In genomic region chr5:142644127-142644526, GRCh38 we compare ENCODE assay signal across 15 cellular contexts. TPM values are rescaled to one million over a fixed set of nuclear protein-coding genes. Genes with fewer than 3 reads are reported as not detected.
A peak's percentile ranks its signal among the peaks of the same experiment; 100 is the strongest.
DNase-seq lines count a peak whose midpoint lies in the region; ATAC-seq, FAIRE-seq and TF ChIP-seq lines count a peak whose summit lies in the region.
"Had no signal": no experiment of that assay in that cellular context is flagged by ENCODE, and none has a peak within 500 bp of the region (broad histone marks: within the 10 kb centered on the region; RNA-seq: fewer than 3 reads in every experiment).

No MANE protein-coding gene starts in this region.

- intact Hi-C loops in transverse colon (cut with DNase I; ENCODE audit: low total_unique reads): no loop called here

- TF ChIP-seq CTCF in astrocyte (IDR thresholded peaks at IDR 0.05; ENCODE audit: insufficient read depth, low read depth, low read length) (no peak), keratinocyte (optimal IDR thresholded peaks at IDR 0.05 in 1 of 3, IDR thresholded peaks at IDR 0.05 in 1 of 3, conservative IDR thresholded peaks at IDR 0.05 in 1 of 3; ENCODE audit: extremely low read depth in 1 of 3, insufficient read depth in 2 of 3, low read length in 3 of 3) (no peak), transverse colon (IDR thresholded peaks at IDR 0.05) (no peak)

- TF ChIP-seq EP300 in transverse colon (IDR thresholded peaks at IDR 0.05; ENCODE audit: low read depth): no peak

- H3K4me1 ChIP-seq in astrocyte (ENCODE audit: insufficient read depth, low read length): peaks cover 24% of the 10 kb centered on the region
- H3K4me1 ChIP-seq in keratinocyte (ENCODE audit: control insufficient read depth, extremely low read depth, insufficient read depth, low read length): peaks cover 20% of the 10 kb centered on the region
- H3K4me1 ChIP-seq in transverse colon: peaks cover 0 to 8% (median 5%) of the 10 kb centered on the region in 4 donors

- no peaks in the 10 kb centered on the region for H3K27me3 Mint-ChIP-seq in astrocyte (ENCODE audit: low read depth, unreplicated experiment)
- peaks cover 14% of the 10 kb centered on the region for H3K27me3 Mint-ChIP-seq in activated CD4-positive, alpha-beta T cell treated with anti-CD3 and anti-CD28 coated beads, Interleukin-2, amount 10 ng/mL, durations not matched to agents 7 days and 5 days

- TF ChIP-seq POLR2A in transverse colon (IDR thresholded peaks at IDR 0.05): no peak

- no peaks in the 10 kb centered on the region for H3K9me1 ChIP-seq in keratinocyte (ENCODE audit: control insufficient read depth, extremely low read depth, insufficient read depth, low read length)

- H3K4me3 Mint-ChIP-seq in astrocyte (ENCODE audit: unreplicated experiment): no peak overlapping the region
- no peak overlapping the region for H3K4me3 Mint-ChIP-seq in activated CD4-positive, alpha-beta T cell treated with anti-CD3 and anti-CD28 coated beads, Interleukin-2, amount 10 ng/mL, durations not matched to agents 7 days and 5 days
- H3K4me3 Mint-ChIP-seq: activated naive CD8-positive, alpha-beta T cell treated with anti-CD3 and anti-CD28 coated beads, Interleukin-2, amount 10 ng/mL, durations not matched to agents 7 days and 5 days had no signal

- H3K9me3 Mint-ChIP-seq in astrocyte (ENCODE audit: unreplicated experiment): no peaks in the 10 kb centered on the region
- H3K9me3 Mint-ChIP-seq in activated CD4-positive, alpha-beta T cell treated with anti-CD3 and anti-CD28 coated beads, Interleukin-2, amount 10 ng/mL, durations not matched to agents 7 days and 5 days: no peaks in the 10 kb centered on the region
- H3K9me3 Mint-ChIP-seq: activated naive CD8-positive, alpha-beta T cell treated with anti-CD3 and anti-CD28 coated beads, Interleukin-2, amount 10 ng/mL, durations not matched to agents 7 days and 5 days had no signal

- dilution Hi-C loops in keratinocyte (cut with MboI; ENCODE audit: extremely low pct_ligation_motif_present, low sequenced_read_pairs): no loop called here

- peak; percentile 16 for DNase-seq in HPDE6-E6E7 (ENCODE audit: extremely low spot score)
- DNase-seq in astrocyte (ENCODE audit: low read depth): no peak
- DNase-seq in keratinocyte (ENCODE audit: low read depth, low spot score): peak; percentile 50
- DNase-seq in transverse colon: no peak
- DNase-seq in stimulated activated CD4-positive, alpha-beta T cell treated with anti-CD3 and anti-CD28 coated beads, Interleukin-2, amount 100 ng/mL, for 24 hours: no peak
- DNase-seq in activated CD4-positive, alpha-beta T cell treated with anti-CD3 and anti-CD28 coated beads, Interleukin-2, amount 10 ng/mL, durations not matched to agents 7 days and 5 days: no peak
- DNase-seq: activated CD4-positive, CD25-positive, alpha-beta regulatory T cell treated with anti-CD3 and anti-CD28 coated beads, Interleukin-2, amount 50 U/mL, for 72 hours; activated naive CD8-positive, alpha-beta T cell treated with anti-CD3 and anti-CD28 coated beads, Interleukin-2, amount 10 ng/mL, durations not matched to agents 7 days and 5 days; cortex of kidney; DMS79; mucosa of descending colon; NCI-H1105 had no signal

- H3K9me3 ChIP-seq in astrocyte (ENCODE audit: insufficient read depth, low read depth, low read length): no peaks in the 10 kb centered on the region
- H3K9me3 ChIP-seq in keratinocyte (ENCODE audit: control insufficient read depth, low read depth, low read length): no peaks in the 10 kb centered on the region
- H3K9me3 ChIP-seq in transverse colon: no peaks in the 10 kb centered on the region
- H3K9me3 ChIP-seq: mucosa of descending colon had no signal

- H3K4me2 ChIP-seq in astrocyte (ENCODE audit: low read length): peak overlapping the region; percentile 76
- peak overlapping the region; percentile 64 for H3K4me2 ChIP-seq in keratinocyte (ENCODE audit: control insufficient read depth, extremely low read depth, insufficient read depth, low read depth, low read length)

- H3K4me3 ChIP-seq in astrocyte (ENCODE audit: insufficient read depth, low read depth, low read length) (peak overlapping the region; percentile 25), keratinocyte (ENCODE audit: control insufficient read depth in 2 of 3, extremely low read depth in 1 of 3, insufficient read depth in 2 of 3, low read depth in 1 of 3, low read length in 3 of 3) (no peak overlapping the region), transverse colon (no peak overlapping the region)
- H3K4me3 ChIP-seq: mucosa of descending colon had no signal

- no peak for ATAC-seq in GM18861 (IDR thresholded peaks at IDR 0.05; ENCODE audit: unreplicated experiment)

- no peaks in the 10 kb centered on the region for H3K36me3 ChIP-seq in astrocyte (ENCODE audit: insufficient read depth, low read length)
- no peaks in the 10 kb centered on the region for H3K36me3 ChIP-seq in keratinocyte (ENCODE audit: control insufficient read depth in 2 of 2, extremely low read depth in 1 of 2, insufficient read depth in 2 of 2, low read length in 2 of 2)
- H3K36me3 ChIP-seq in transverse colon: no peaks in the 10 kb centered on the region

- no peaks in the 10 kb centered on the region for H3K36me3 Mint-ChIP-seq in astrocyte (ENCODE audit: low read depth, unreplicated experiment)
- no peaks in the 10 kb centered on the region for H3K36me3 Mint-ChIP-seq in activated CD4-positive, alpha-beta T cell treated with anti-CD3 and anti-CD28 coated beads, Interleukin-2, amount 10 ng/mL, durations not matched to agents 7 days and 5 days (ENCODE audit: low read depth)
- H3K36me3 Mint-ChIP-seq: activated naive CD8-positive, alpha-beta T cell treated with anti-CD3 and anti-CD28 coated beads, Interleukin-2, amount 10 ng/mL, durations not matched to agents 7 days and 5 days had no signal

- H3K4me1 Mint-ChIP-seq in astrocyte (ENCODE audit: low read depth, unreplicated experiment): peaks cover 37% of the 10 kb centered on the region
- peaks cover 2% of the 10 kb centered on the region for H3K4me1 Mint-ChIP-seq in activated CD4-positive, alpha-beta T cell treated with anti-CD3 and anti-CD28 coated beads, Interleukin-2, amount 10 ng/mL, durations not matched to agents 7 days and 5 days

- in situ Hi-C loops in transverse colon (cut with MboI; ENCODE audit: low pct_ligation_motif_present in 1 of 4, low pct_unique_long_range_greater_than_20kb in 1 of 4, low sequenced_read_pairs in 3 of 4): no loop called here

- H3K79me2 ChIP-seq in astrocyte (ENCODE audit: insufficient read depth, low read length) (no peaks in the 10 kb centered on the region), keratinocyte (ENCODE audit: control insufficient read depth, insufficient read depth, low read length) (no peaks in the 10 kb centered on the region)

- H3K9ac ChIP-seq in astrocyte (ENCODE audit: low read length): peak overlapping the region; percentile 17
- H3K9ac ChIP-seq in keratinocyte (ENCODE audit: control insufficient read depth, extremely low read depth, insufficient read depth, low read length): peak overlapping the region; percentile 13

- peak overlapping the region; percentile 95 for H3K27ac Mint-ChIP-seq in astrocyte (ENCODE audit: unreplicated experiment)
- no peak overlapping the region for H3K27ac Mint-ChIP-seq in activated CD4-positive, alpha-beta T cell treated with anti-CD3 and anti-CD28 coated beads, Interleukin-2, amount 10 ng/mL, durations not matched to agents 7 days and 5 days
- H3K27ac Mint-ChIP-seq: activated naive CD8-positive, alpha-beta T cell treated with anti-CD3 and anti-CD28 coated beads, Interleukin-2, amount 10 ng/mL, durations not matched to agents 7 days and 5 days; progenitor cell of endocrine pancreas had no signal

- H2AFZ ChIP-seq in astrocyte (ENCODE audit: low read depth, low read length) (no peak overlapping the region), keratinocyte (ENCODE audit: control insufficient read depth, low read length) (no peak overlapping the region)

- H3K27me3 ChIP-seq in astrocyte (ENCODE audit: insufficient read depth, low read length) (no peaks in the 10 kb centered on the region), keratinocyte (ENCODE audit: control insufficient read depth, extremely low read depth, insufficient read depth, low read length) (no peaks in the 10 kb centered on the region), transverse colon (peaks cover 4% of the 10 kb centered on the region)

- H3K27ac ChIP-seq in astrocyte (ENCODE audit: low read depth, low read length) (peak overlapping the region; percentile 88), keratinocyte (ENCODE audit: control insufficient read depth, insufficient read depth, low read length) (peak overlapping the region; percentile 74), transverse colon (peak overlapping the region in 3 of 4 donors; percentile 19 to 49 (median 48))

- H4K20me1 ChIP-seq in astrocyte (ENCODE audit: insufficient read depth, low read length) (no peaks in the 10 kb centered on the region), keratinocyte (ENCODE audit: control insufficient read depth, extremely low read depth, insufficient read depth, low read length) (no peaks in the 10 kb centered on the region)

- FAIRE-seq in astrocyte (lab: Jason Lieb, UNC) (no peak), keratinocyte (lab: Jason Lieb, UNC) (peak; percentile 55)

- 57 to 62% methylated on average over 4 to 5 of the region's 5 CpGs for WGBS in transverse colon (ENCODE audit: low coverage in 1 of 2), 2 donors

- CTCF ChIA-PET in activated CD4-positive, alpha-beta T cell treated with anti-CD3 and anti-CD28 coated beads, Interleukin-2, amount 10 ng/mL, durations not matched to agents 7 days and 5 days (lab: Charles Lee): interaction anchor here (0.8 to 3.2 kb wide), 6 partner anchors 11 to 801 kb away, joined by 3 to 9 read pairs (median 4); no protein-coding TSS in a partner anchor

- POLR2A ChIA-PET in activated CD4-positive, alpha-beta T cell treated with anti-CD3 and anti-CD28 coated beads, Interleukin-2, amount 10 ng/mL, durations not matched to agents 7 days and 5 days (lab: Charles Lee): no interaction called here

RNA-seq across cellular contexts. Expression of gene FGF1, which starts 41.8 kb away (rescaled TPM):
- total RNA-seq in astrocyte (42.2 and 70.9 TPM in 2 replicates), transverse colon (under 1 TPM in 2 of 4 donors, not detected in 2; 0.32 to 0.41 TPM)
- polyA plus RNA-seq in keratinocyte: 1.0 to 2.4 TPM (median 1.8 TPM) in 3 replicates
- not detected for polyA plus RNA-seq in keratinocyte (2011; ENCODE audit: low read depth)
- polyA plus RNA-seq in keratinocyte (2011; cell fraction: cytosol; rRNA removed): 0.55 and 0.56 TPM in 2 replicates
- 0.33 and 0.43 TPM in 2 replicates for polyA plus RNA-seq in keratinocyte (2011; cell fraction: nucleus; rRNA removed)
- polyA plus RNA-seq in keratinocyte (2012; ENCODE audit: low replicate concordance): 0.10 and 2.3 TPM in 2 replicates
- 0.66 to 1.8 TPM (median 0.96 TPM) in 3 replicates for polyA minus RNA-seq in keratinocyte
- not detected for polyA minus RNA-seq in keratinocyte (2011; cell fraction: cytosol; rRNA and poly(A)+ RNA removed)
- 0.11 and 2.6 TPM in 2 replicates for polyA minus RNA-seq in keratinocyte (2011; cell fraction: nucleus; rRNA and poly(A)+ RNA removed)
- not detected for total RNA-seq in activated CD4-positive, alpha-beta T cell treated with anti-CD3 and anti-CD28 coated beads, Interleukin-2, amount 10 ng/mL, durations not matched to agents 7 days and 5 days
- total RNA-seq: activated naive CD8-positive, alpha-beta T cell treated with anti-CD3 and anti-CD28 coated beads, Interleukin-2, amount 10 ng/mL, durations not matched to agents 7 days and 5 days; OCI-LY7; progenitor cell of endocrine pancreas had no signal

Comparison
In these comparisons a context has a peak if more than half of its experiments do, and no peak if none do; other contexts are left out.
1. DNase-seq: peak in HPDE6-E6E7 (single experiment) and keratinocyte (single experiment); none in astrocyte (single experiment), transverse colon (single experiment), stimulated activated CD4-positive, alpha-beta T cell treated with anti-CD3 and anti-CD28 coated beads, Interleukin-2, amount 100 ng/mL, for 24 hours (0 of 2) and activated CD4-positive, alpha-beta T cell treated with anti-CD3 and anti-CD28 coated beads, Interleukin-2, amount 10 ng/mL, durations not matched to agents 7 days and 5 days (single experiment).
2. RNA of gene FGF1, which starts 41.8 kb away (total RNA-seq): 42.2 to 70.9 TPM in astrocyte; 0.32 to 0.41 TPM in transverse colon and not detected in activated CD4-positive, alpha-beta T cell treated with anti-CD3 and anti-CD28 coated beads, Interleukin-2, amount 10 ng/mL, durations not matched to agents 7 days and 5 days; every median in the first group is over 10 times any median in the second.
3. Peak in every context shown above with its lines, with median percentiles within 50 percentile points of each other: H3K27ac ChIP-seq.